In the genomic region with DNA sequence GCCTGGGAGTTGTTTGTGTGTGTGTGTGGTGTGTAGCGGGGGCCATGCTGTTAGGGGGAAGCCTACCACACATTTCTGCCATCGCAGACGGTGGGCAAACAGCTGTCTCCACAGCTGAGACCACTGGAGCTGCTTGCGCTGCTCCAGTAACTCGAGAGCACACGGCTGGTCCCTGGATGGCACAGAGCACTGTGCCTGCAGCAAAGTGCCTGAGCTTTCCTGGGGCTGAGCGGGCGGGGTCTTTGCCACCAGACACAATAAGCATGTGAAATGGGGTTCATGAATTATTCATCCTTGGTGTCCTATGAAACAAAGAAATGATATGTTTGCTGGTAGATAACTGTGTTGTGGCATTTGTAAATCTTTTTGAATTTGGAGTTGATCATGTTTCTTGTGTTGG, we compare ENCODE assay signal across 24 cellular contexts.
DNase-seq lines count a peak whose midpoint lies in the region; ATAC-seq, FAIRE-seq and TF ChIP-seq lines count a peak whose summit lies in the region.
"Had no signal": no experiment of that assay in that cellular context is flagged by ENCODE, and none has a peak within 500 bp of the region (broad histone marks: within the 10 kb centered on the region; RNA-seq: fewer than 3 reads in every experiment).

No MANE protein-coding gene starts in this region.

- CTCF ChIA-PET in H1 (lab: Charles Lee; ENCODE audit: partially characterized antibody): interaction anchor here (0.7 to 4.5 kb wide), 5 partner anchors 9 to 922 kb away, joined by 3 to 31 read pairs (median 3); no protein-coding TSS in a partner anchor

- peak overlapping the region; percentile 21; the same call in 1 of the 2 replicates for H2AFZ ChIP-seq in GM23338
- H2AFZ ChIP-seq in H1 (ENCODE audit: low read length): 0 out of 2 replicates have a peak overlapping the region, but pooled peaks have one; percentile 22
- H2AFZ ChIP-seq in hepatocyte: no peak overlapping the region

- peak overlapping the region; percentile 72 for H3K18ac ChIP-seq in H1 (ENCODE audit: extremely low read depth, low read length)

- H3K4ac ChIP-seq in H1 (replicated peaks; ENCODE audit: insufficient read length, low read depth, low read length): peak overlapping the region; percentile 75

- H3K23me2 ChIP-seq in H1 (ENCODE audit: low read depth, low read length): no peaks in the 10 kb centered on the region

- 56% methylated on average over 8 of the region's 8 CpGs; no CpG with 5 or more reads in 1 of the 2 experiments for WGBS in H1 (ENCODE audit: extremely low coverage in 1 of 2, insufficient coverage in 1 of 2, insufficient read length in 1 of 2, insufficient replicate concordance in 2 of 2, low coverage in 1 of 2, low lambda C conversion rate in 2 of 2, missing lambda C conversion rate in 1 of 2), 2 experiments
- WGBS in hepatocyte (ENCODE audit: low lambda C conversion rate, missing lambda C conversion rate): 75% methylated on average over 8 of the region's 8 CpGs

- H3K9me3 Mint-ChIP-seq in GM23338 (no peaks in the 10 kb centered on the region), nephron (no peaks in the 10 kb centered on the region), mesothelial cell of epicardium (no peaks in the 10 kb centered on the region)
- H3K9me3 Mint-ChIP-seq: activated CD4-positive, alpha-beta memory T cell treated with anti-CD3 and anti-CD28 coated beads for 36 hours; CD8-positive, alpha-beta T cell had no signal

- no peaks in the 10 kb centered on the region for H3F3A ChIP-seq in GM23338 (replicated peaks; ENCODE audit: low read depth)

- TF ChIP-seq RAD21 in H1 (IDR thresholded peaks at IDR 0.05 in 1 of 2, conservative IDR thresholded peaks at IDR 0.05 in 1 of 2; ENCODE audit: low read depth in 2 of 2, low read length in 2 of 2): no peak

- peaks cover 2% of the 10 kb centered on the region for H3K27me3 Mint-ChIP-seq in GM23338 (ENCODE audit: insufficient read depth, low read depth, poor library complexity)
- H3K27me3 Mint-ChIP-seq in nephron (ENCODE audit: low read depth): no peaks in the 10 kb centered on the region
- H3K27me3 Mint-ChIP-seq in mesothelial cell of epicardium (ENCODE audit: low read depth): no peaks in the 10 kb centered on the region
- H3K27me3 Mint-ChIP-seq: activated CD4-positive, alpha-beta memory T cell treated with anti-CD3 and anti-CD28 coated beads for 36 hours had no signal

- H2BK15ac ChIP-seq in H1 (ENCODE audit: low read length): peak overlapping the region; percentile 85

- H3K36me3 Mint-ChIP-seq in GM23338 (ENCODE audit: low read depth) (no peaks in the 10 kb centered on the region), nephron (ENCODE audit: low read depth) (no peaks in the 10 kb centered on the region), mesothelial cell of epicardium (no peaks in the 10 kb centered on the region)
- H3K36me3 Mint-ChIP-seq: activated CD4-positive, alpha-beta memory T cell treated with anti-CD3 and anti-CD28 coated beads for 36 hours; CD8-positive, alpha-beta T cell had no signal

- H2BK20ac ChIP-seq in H1 (ENCODE audit: low read length): no peak overlapping the region; the same call in 1 of the 2 replicates

- H3K27ac Mint-ChIP-seq in GM23338 (peak overlapping the region; percentile 38; the same call in 1 of the 2 replicates), nephron (peak overlapping the region; percentile 69 to 84 (median 81)), mesothelial cell of epicardium (no peak overlapping the region)
- H3K27ac Mint-ChIP-seq: activated CD4-positive, alpha-beta memory T cell treated with anti-CD3 and anti-CD28 coated beads for 36 hours; CD8-positive, alpha-beta T cell had no signal

- H3K79me2 ChIP-seq in GM23338 (replicated peaks; ENCODE audit: insufficient read depth) (no peaks in the 10 kb centered on the region), H1 (ENCODE audit: control insufficient read depth in 1 of 2, insufficient read depth in 2 of 2, low read length in 2 of 2) (no peaks in the 10 kb centered on the region), hepatocyte (no peaks in the 10 kb centered on the region)

- no peak overlapping the region for H3K56ac ChIP-seq in H1 (replicated peaks; ENCODE audit: insufficient read length, low read depth, low read length)

- TF ChIP-seq CTCF in GM23338 (conservative IDR thresholded peaks at IDR 0.05; ENCODE audit: low read depth in 2 of 2) (no peak), H1 (IDR thresholded peaks at IDR 0.05; ENCODE audit: control extremely low read depth in 1 of 3, insufficient read depth in 1 of 3, low read depth in 1 of 3, low read length in 3 of 3) (no peak), nephron (IDR thresholded peaks at IDR 0.05; ENCODE audit: unreplicated experiment in 3 of 3) (no peak), mesothelial cell of epicardium (IDR thresholded peaks at IDR 0.05; ENCODE audit: unreplicated experiment) (no peak), hepatocyte (IDR thresholded peaks at IDR 0.05; ENCODE audit: poor library complexity) (no peak)

- TF ChIP-seq POLR2A in H1 (IDR thresholded peaks at IDR 0.05; ENCODE audit: control extremely low read depth in 1 of 2, low read depth in 2 of 2, low read length in 2 of 2): no peak

- H3K4me2 ChIP-seq in GM23338 (peak overlapping the region; percentile 29; the same call in 1 of the 2 replicates), H1 (ENCODE audit: insufficient read depth in 1 of 2, low read depth in 2 of 2, low read length in 2 of 2) (no peak overlapping the region), hepatocyte (no peak overlapping the region)

- H3K79me1 ChIP-seq in H1 (ENCODE audit: low read depth, low read length): no peaks in the 10 kb centered on the region

- H3K9me3 ChIP-seq in H1 (ENCODE audit: insufficient read depth in 2 of 2, low read depth in 1 of 2, low read length in 1 of 2) (no peaks in the 10 kb centered on the region), hepatocyte (ENCODE audit: low read depth) (no peaks in the 10 kb centered on the region)
- H3K9me3 ChIP-seq: left ventricle myocardium inferior had no signal

- H3K4me1 ChIP-seq in GM23338 (ENCODE audit: insufficient read depth) (peaks cover 48% of the 10 kb centered on the region), H1 (replicated peaks in 1 of 4; ENCODE audit: control insufficient read depth in 3 of 4, insufficient read depth in 4 of 4, low read length in 3 of 4) (peaks cover 3 to 23% (median 12%) of the 10 kb centered on the region in 4 experiments), hepatocyte (ENCODE audit: insufficient read depth) (peaks cover 4% of the 10 kb centered on the region)

- H3K27me3 ChIP-seq in GM23338 (ENCODE audit: insufficient read depth) (no peaks in the 10 kb centered on the region), H1 (replicated peaks in 1 of 4; ENCODE audit: control insufficient read depth in 3 of 4, extremely low read depth in 1 of 4, insufficient read depth in 3 of 4, low read length in 3 of 4) (no peaks in the 10 kb centered on the region), hepatocyte (peaks cover 2% of the 10 kb centered on the region)

- FAIRE-seq in H1 (lab: Jason Lieb, UNC): no peak
- FAIRE-seq: frontal cortex, GM12878, GM19239 had no signal

- H4K5ac ChIP-seq in H1 (ENCODE audit: insufficient read length, low read depth, low read length): peak overlapping the region; percentile 23

- peak; percentile 27 for DNase-seq in GM23338 (ENCODE audit: low spot score)
- peak; percentile 60 for DNase-seq in NCI-H1694 treated with DMSO at 0.1 percent for 48 hours (lab: John Stamatoyannopoulos, UW)
- no peak for DNase-seq in H1 (ENCODE audit: low read depth in 1 of 2, low spot score in 2 of 2)
- no peak for DNase-seq in mesothelial cell of epicardium (ENCODE audit: low spot score in 2 of 2, unreplicated experiment in 2 of 2)
- DNase-seq in NCI-H2107 (lab: John Stamatoyannopoulos, UW): no peak
- DNase-seq in activated naive CD4-positive, alpha-beta T cell treated with anti-CD3 and anti-CD28 coated beads, Interleukin-2, amount 50 U/mL, for 16 hours: no peak
- no peak for DNase-seq in hepatocyte (ENCODE audit: low spot score)
- DNase-seq: activated CD4-positive, alpha-beta memory T cell treated with anti-CD3 and anti-CD28 coated beads for 36 hours; activated naive CD4-positive, alpha-beta T cell; activated T-cell treated with anti-CD3 and anti-CD28 coated beads for 4 hours; CD8-positive, alpha-beta T cell; central memory CD4-positive, alpha-beta T cell; DMS79; GOT3; left ventricle myocardium inferior; NCI-H1092 treated with DMSO at 0.1 percent for 48 hours; NCI-H226; occipital lobe; stimulated activated CD4-positive, alpha-beta T cell treated with anti-CD3 and anti-CD28 coated beads, Interleukin-15, amount 100 ng/mL, for 24 hours had no signal

- POLR2A ChIA-PET in H1 (lab: Charles Lee; ENCODE audit: partially characterized antibody): no interaction called here

- peak overlapping the region; percentile 86 for H2BK12ac ChIP-seq in H1 (ENCODE audit: low read depth, low read length)

- TF ChIP-seq EP300 in H1 (IDR thresholded peaks at IDR 0.05; ENCODE audit: borderline replicate concordance in 1 of 2, low read depth in 2 of 2, low read length in 2 of 2): no peak

- H3K9ac ChIP-seq in H1 (replicated peaks in 1 of 4; ENCODE audit: extremely low read depth in 1 of 4, low read depth in 3 of 4, low read length in 3 of 4): no peak overlapping the region

- H3K36me3 ChIP-seq in GM23338 (ENCODE audit: insufficient read depth) (no peaks in the 10 kb centered on the region), H1 (ENCODE audit: control insufficient read depth in 2 of 4, insufficient read depth in 4 of 4, low read length in 3 of 4) (no peaks in the 10 kb centered on the region), hepatocyte (replicated peaks; ENCODE audit: insufficient read depth, low read depth) (no peaks in the 10 kb centered on the region)
- H3K36me3 ChIP-seq: left ventricle myocardium inferior had no signal

- H4K91ac ChIP-seq in H1 (replicated peaks; ENCODE audit: insufficient read length, low read length): peak overlapping the region; percentile 76

- H2BK5ac ChIP-seq in H1 (ENCODE audit: low read depth, low read length): peak overlapping the region; percentile 67; the same call in 1 of the 2 replicates

- H3K4me3 ChIP-seq in GM23338 (no peak overlapping the region), H1 (ENCODE audit: extremely low read depth in 1 of 4, insufficient read depth in 2 of 4, low read depth in 3 of 4, low read length in 4 of 4) (no peak overlapping the region), hepatocyte (no peak overlapping the region)
- H3K4me3 ChIP-seq: GM12878 had no signal

- H3K14ac ChIP-seq in H1 (ENCODE audit: insufficient read length): no peak overlapping the region

- H4K8ac ChIP-seq in H1 (ENCODE audit: extremely low read depth, insufficient read depth, low read length): no peak overlapping the region

- H3K4me3 Mint-ChIP-seq in GM23338 (no peak overlapping the region), nephron (peak overlapping the region in 1 of 3 experiments; percentile 28), mesothelial cell of epicardium (no peak overlapping the region)
- H3K4me3 Mint-ChIP-seq: activated CD4-positive, alpha-beta memory T cell treated with anti-CD3 and anti-CD28 coated beads for 36 hours; CD8-positive, alpha-beta T cell had no signal

- H3K9me2 ChIP-seq in GM23338 (ENCODE audit: insufficient read depth) (0 out of 2 replicates have a peak, but pooled peaks cover under 1% of the 10 kb centered on the region), hepatocyte (replicated peaks; ENCODE audit: insufficient read depth) (no peaks in the 10 kb centered on the region)

- H3K27ac ChIP-seq in GM23338 (ENCODE audit: low read depth) (0 out of 2 replicates have a peak overlapping the region, but pooled peaks have one; percentile 20), H1 (ENCODE audit: low read depth, low read length) (no peak overlapping the region), hepatocyte (no peak overlapping the region)
- H3K27ac ChIP-seq: left ventricle myocardium inferior had no signal

- H4K20me1 ChIP-seq in GM23338 (replicated peaks; ENCODE audit: insufficient read depth) (no peaks in the 10 kb centered on the region), H1 (replicated peaks in 1 of 2; ENCODE audit: control insufficient read depth in 1 of 2, insufficient read depth in 2 of 2, low read length in 2 of 2) (no peaks in the 10 kb centered on the region), hepatocyte (ENCODE audit: insufficient read depth, poor library complexity, severe bottlenecking) (no peaks in the 10 kb centered on the region)

- no peak overlapping the region for H3K23ac ChIP-seq in H1 (ENCODE audit: insufficient read length)

- H3K4me1 Mint-ChIP-seq in GM23338 (peaks cover 52% of the 10 kb centered on the region), nephron (peaks cover 56% of the 10 kb centered on the region), mesothelial cell of epicardium (peaks cover 45% of the 10 kb centered on the region)

- no peak overlapping the region for H2AK5ac ChIP-seq in H1 (ENCODE audit: low read depth, low read length)

- ATAC-seq in GM23338: peak; percentile 88
- ATAC-seq: CD8-positive, alpha-beta T cell; GM12878; sciatic nerve had no signal

- peak overlapping the region; percentile 96 for H2BK120ac ChIP-seq in H1 (replicated peaks; ENCODE audit: low read depth, low read length)

Comparison
In these comparisons a context has a peak if more than half of its experiments do, and no peak if none do; other contexts are left out.
1. DNase-seq: peak in GM23338 (single experiment) and NCI-H1694 treated with DMSO at 0.1 percent for 48 hours (single experiment); none in H1 (0 of 2), mesothelial cell of epicardium (0 of 2), NCI-H2107 (single experiment), activated naive CD4-positive, alpha-beta T cell treated with anti-CD3 and anti-CD28 coated beads, Interleukin-2, amount 50 U/mL, for 16 hours (single experiment) and hepatocyte (single experiment).